Comparison of ENCODE assay signal across 4 cellular contexts in genomic region chr11:113763040-113763439, GRCh38. TPM values are rescaled to one million over a fixed set of nuclear protein-coding genes. Genes with fewer than 3 reads are reported as not detected.
"Had no signal": no experiment of that assay in that cellular context is flagged by ENCODE, and none has a peak within 500 bp of the region (broad histone marks: within the 10 kb centered on the region; RNA-seq: fewer than 3 reads in every experiment).

No MANE protein-coding gene starts in this region.

RNA-seq across cellular contexts. Expression of gene CLDN25, which starts 16.6 kb away (rescaled TPM):
- total RNA-seq: LHCN-M2, M059J, MCF 10A, NCI-H460 had no signal
